In genomic region chr6:100920028-100920427, GRCh38 we compare ENCODE assay signal across 20 cellular contexts. TPM values are rescaled to one million over a fixed set of nuclear protein-coding genes. Genes with fewer than 3 reads are reported as not detected.
DNase-seq lines count a peak whose midpoint lies in the region; ATAC-seq, FAIRE-seq and TF ChIP-seq lines count a peak whose summit lies in the region.
"Had no signal": no experiment of that assay in that cellular context is flagged by ENCODE, and none has a peak within 500 bp of the region (broad histone marks: within the 10 kb centered on the region; RNA-seq: fewer than 3 reads in every experiment).

No MANE protein-coding gene starts in this region.

- no peak overlapping the region for H3K4me2 ChIP-seq in hepatocyte
- H3K4me2 ChIP-seq: A549; BLaER1 treated with 17β-estradiol and CSF1 and Interleukin-3, amounts not matched to agents 10 nM and 100 nM had no signal

- H3K9me2 ChIP-seq in hepatocyte (replicated peaks; ENCODE audit: insufficient read depth), result no peaks in the 10 kb centered on the region

- H3K79me2 ChIP-seq in hepatocyte, result no peaks in the 10 kb centered on the region

- no peaks in the 10 kb centered on the region for H3K27me3 ChIP-seq in hepatocyte
- H3K27me3 ChIP-seq: BLaER1 treated with 17β-estradiol and CSF1 and Interleukin-3, amounts not matched to agents 10 nM and 100 nM had no signal

- no peak for DNase-seq in D721Med (ENCODE audit: insufficient read length, low spot score)
- peak; percentile 13 for DNase-seq in hepatocyte (ENCODE audit: low spot score)
- no peak for DNase-seq in mucosa of descending colon
- no peak for DNase-seq in NCI-H1092 treated with DMSO at 0.1 percent for 48 hours (lab: John Stamatoyannopoulos, UW)
- no peak for DNase-seq in DMS79 treated with DMSO at 0.1 percent for 48 hours (lab: John Stamatoyannopoulos, UW)
- DNase-seq: AML-193; Caco-2; Calu3; CD4-positive, alpha-beta T cell; CD8-positive, alpha-beta T cell; DMS 273 treated with DMSO at 0.1 percent for 48 hours; DMS153; DMS53; DMS79; GF-D8 had no signal

- intact Hi-C loops in mucosa of descending colon (cut with DNase I, micrococcal nuclease), result no loop called here

- peak; percentile 21 for FAIRE-seq in D721Med (lab: Jason Lieb, UNC)
- FAIRE-seq: A549, GM12891 had no signal

- peak; percentile 69 for ATAC-seq in mucosa of descending colon
- ATAC-seq: A549; CD8-positive, alpha-beta T cell had no signal

- TF ChIP-seq CTCF in D721Med (IDR thresholded peaks at IDR 0.05; ENCODE audit: insufficient read depth, missing control alignments) (no peak), hepatocyte (IDR thresholded peaks at IDR 0.05; ENCODE audit: poor library complexity) (no peak), mucosa of descending colon (IDR thresholded peaks at IDR 0.05) (no peak)

- H3K27ac ChIP-seq in hepatocyte, result peak overlapping the region; percentile 56
- H3K27ac ChIP-seq: 22Rv1; A549; BLaER1 treated with 17β-estradiol and CSF1 and Interleukin-3, amounts not matched to agents 10 nM and 100 nM; C4-2B had no signal

- H3K4me3 ChIP-seq in hepatocyte (no peak overlapping the region), mucosa of descending colon (no peak overlapping the region)
- H3K4me3 ChIP-seq: A549; BLaER1 treated with 17β-estradiol and CSF1 and Interleukin-3, amounts not matched to agents 10 nM and 100 nM had no signal

- no peak overlapping the region for H2AFZ ChIP-seq in hepatocyte

- no peaks in the 10 kb centered on the region for H4K20me1 ChIP-seq in hepatocyte (ENCODE audit: insufficient read depth, poor library complexity, severe bottlenecking)
- H4K20me1 ChIP-seq: BLaER1 treated with 17β-estradiol and CSF1 and Interleukin-3, amounts not matched to agents 10 nM and 100 nM had no signal

- H3K9me3 ChIP-seq in hepatocyte (ENCODE audit: low read depth), result no peaks in the 10 kb centered on the region
- no peaks in the 10 kb centered on the region for H3K9me3 ChIP-seq in mucosa of descending colon
- H3K9me3 ChIP-seq: A549; BLaER1 treated with 17β-estradiol and CSF1 and Interleukin-3, amounts not matched to agents 10 nM and 100 nM; Caco-2 had no signal

- no peaks in the 10 kb centered on the region for H3K36me3 ChIP-seq in hepatocyte (replicated peaks; ENCODE audit: insufficient read depth, low read depth)
- H3K36me3 ChIP-seq in mucosa of descending colon (ENCODE audit: low read depth), result no peaks in the 10 kb centered on the region
- H3K36me3 ChIP-seq: BLaER1 treated with 17β-estradiol and CSF1 and Interleukin-3, amounts not matched to agents 10 nM and 100 nM had no signal

- H3K4me1 ChIP-seq in hepatocyte (ENCODE audit: insufficient read depth) (peaks cover 6% of the 10 kb centered on the region), mucosa of descending colon (ENCODE audit: low read depth) (no peaks in the 10 kb centered on the region)
- H3K4me1 ChIP-seq: A549; BLaER1 treated with 17β-estradiol and CSF1 and Interleukin-3, amounts not matched to agents 10 nM and 100 nM had no signal

RNA-seq across cellular contexts. Expression of gene ASCC3, which starts 38.9 kb away (rescaled TPM):
- 77.6 and 88.7 TPM in 2 replicates for total RNA-seq in hepatocyte
- polyA plus RNA-seq in hepatocyte, result 34.0 and 42.3 TPM in 2 replicates
- total RNA-seq in mucosa of descending colon, result 10 to 100 TPM; 24.6 to 28.5 (median 27.8) TPM
